In genomic region chr18:45783097-45784075, GRCh38 we compare ENCODE assay signal across 19 cellular contexts. TPM values are rescaled to one million over a fixed set of nuclear protein-coding genes. Genes with fewer than 3 reads are reported as not detected.
DNase-seq lines count a peak whose midpoint lies in the region; ATAC-seq and TF ChIP-seq lines count a peak whose summit lies in the region.
"Had no signal": no experiment of that assay in that cellular context is flagged by ENCODE, and none has a peak within 500 bp of the region (broad histone marks: within the 10 kb centered on the region; RNA-seq: fewer than 3 reads in every experiment).

No MANE protein-coding gene starts in this region.

- H3K4me1 Mint-ChIP-seq in stimulated activated naive B cell treated with anti-CD40 and anti-IgM and Interleukin-4, amounts not matched to agents 10 μg/mL and 1 μg/mL and 100 μg/mL, for 72 hours = no peaks in the 10 kb centered on the region
- H3K4me1 Mint-ChIP-seq: IgD-negative memory B cell; stimulated activated memory B cell treated with anti-CD40 and anti-IgM and Interleukin-4, amounts not matched to agents 10 μg/mL and 1 μg/mL and 100 μg/mL, for 72 hours had no signal

- no peaks in the 10 kb centered on the region for H3K9me3 Mint-ChIP-seq in stimulated activated naive B cell treated with anti-CD40 and anti-IgM and Interleukin-4, amounts not matched to agents 10 μg/mL and 1 μg/mL and 100 μg/mL, for 72 hours
- H3K9me3 Mint-ChIP-seq: activated T-cell treated with anti-CD3 and anti-CD28 coated beads, Interleukin-2, amount 50 U/mL, for 24 hours; stimulated activated memory B cell treated with anti-CD40 and anti-IgM and Interleukin-4, amounts not matched to agents 10 μg/mL and 1 μg/mL and 100 μg/mL, for 72 hours had no signal

- no peak overlapping the region for H3K27ac Mint-ChIP-seq in stimulated activated naive B cell treated with anti-CD40 and anti-IgM and Interleukin-4, amounts not matched to agents 10 μg/mL and 1 μg/mL and 100 μg/mL, for 72 hours
- H3K27ac Mint-ChIP-seq: activated T-cell treated with anti-CD3 and anti-CD28 coated beads, Interleukin-2, amount 50 U/mL, for 24 hours; IgD-negative memory B cell; stimulated activated memory B cell treated with anti-CD40 and anti-IgM and Interleukin-4, amounts not matched to agents 10 μg/mL and 1 μg/mL and 100 μg/mL, for 72 hours had no signal

- H3K9me3 ChIP-seq in AG04450 (ENCODE audit: control insufficient read depth, insufficient read depth, low read length) = no peaks in the 10 kb centered on the region; the same call in none of the 2 replicates
- H3K9me3 ChIP-seq: psoas muscle had no signal

- no peak overlapping the region for H3K4me3 ChIP-seq in AG04450 (ENCODE audit: low read depth, low read length)
- no peak overlapping the region for H3K4me3 ChIP-seq in cardiac fibroblast (replicated peaks in 1 of 2; ENCODE audit: low read depth in 2 of 2, low read length in 2 of 2)
- H3K4me3 ChIP-seq: psoas muscle had no signal

- H3K36me3 Mint-ChIP-seq in stimulated activated naive B cell treated with anti-CD40 and anti-IgM and Interleukin-4, amounts not matched to agents 10 μg/mL and 1 μg/mL and 100 μg/mL, for 72 hours = no peaks in the 10 kb centered on the region
- H3K36me3 Mint-ChIP-seq: IgD-negative memory B cell; stimulated activated memory B cell treated with anti-CD40 and anti-IgM and Interleukin-4, amounts not matched to agents 10 μg/mL and 1 μg/mL and 100 μg/mL, for 72 hours had no signal

- TF ChIP-seq CTCF in AG04450 (IDR thresholded peaks at IDR 0.05; ENCODE audit: low read depth, low read length) (no peak), cardiac fibroblast (IDR thresholded peaks at IDR 0.05; ENCODE audit: low read depth, low read length) (no peak)

- peak overlapping the region; percentile 90 for H3K27ac ChIP-seq in AG04450 (ENCODE audit: low read depth, low read length)
- H3K27ac ChIP-seq: psoas muscle had no signal

- no peak for ATAC-seq in stimulated activated naive B cell treated with anti-CD40 and anti-IgM and Interleukin-4, amounts not matched to agents 10 μg/mL and 1 μg/mL and 100 μg/mL, for 72 hours (replicated peaks)
- ATAC-seq: psoas muscle; stimulated activated memory B cell treated with anti-CD40 and anti-IgM and Interleukin-4, amounts not matched to agents 10 μg/mL and 1 μg/mL and 100 μg/mL, for 72 hours had no signal

- H3K27me3 ChIP-seq in AG04450 (ENCODE audit: control insufficient read depth, insufficient read depth, low read length) = no peaks in the 10 kb centered on the region

- H3K4me3 Mint-ChIP-seq in stimulated activated naive B cell treated with anti-CD40 and anti-IgM and Interleukin-4, amounts not matched to agents 10 μg/mL and 1 μg/mL and 100 μg/mL, for 72 hours = no peak overlapping the region
- H3K4me3 Mint-ChIP-seq: activated T-cell treated with anti-CD3 and anti-CD28 coated beads, Interleukin-2, amount 50 U/mL, for 24 hours; IgD-negative memory B cell; stimulated activated memory B cell treated with anti-CD40 and anti-IgM and Interleukin-4, amounts not matched to agents 10 μg/mL and 1 μg/mL and 100 μg/mL, for 72 hours had no signal

- H3K27me3 Mint-ChIP-seq in stimulated activated naive B cell treated with anti-CD40 and anti-IgM and Interleukin-4, amounts not matched to agents 10 μg/mL and 1 μg/mL and 100 μg/mL, for 72 hours = peaks cover 28 to 34% of the 10 kb centered on the region in 2 donors

- POLR2A ChIA-PET in AG04450 (lab: Yijun Ruan, JAX) = interaction anchor here (0.7 kb wide), 1 partner anchor 19 kb away, joined by 3 read pairs; no protein-coding TSS in a partner anchor

- DNase-seq in AG04450 (ENCODE audit: low read depth, low spot score) (no peak), HT1080 (ENCODE audit: low read depth) (peak; percentile 17), cardiac fibroblast (ENCODE audit: low read depth in 2 of 2) (peak; percentile 55 to 61), kidney tubule cell (ENCODE audit: low spot score) (peak; percentile 52), hippocampal formation (lab: John Stamatoyannopoulos, UW) (no peak), SHP77 (lab: John Stamatoyannopoulos, UW) (no peak), SIG-M5 treated with dmso at 0.1 percent for 504 hours (lab: John Stamatoyannopoulos, UW; ENCODE audit: unreplicated experiment) (no peak)
- no peak for DNase-seq in stimulated activated naive B cell treated with anti-CD40 and anti-IgM and Interleukin-4, amounts not matched to agents 10 μg/mL and 1 μg/mL and 100 μg/mL, for 72 hours
- DNase-seq: activated T-cell treated with anti-CD3 and anti-CD28 coated beads, Interleukin-2, amount 50 U/mL, for 24 hours; amygdala; C1 segment of cervical spinal cord; NCI-H146; NCI-H748 treated with DMSO at 0.1 percent for 48 hours; psoas muscle; SIG-M5; stimulated activated CD4-positive, alpha-beta T cell treated with anti-CD3 and anti-CD28 coated beads, Interleukin-4, amount 100 ng/mL, for 1 hour had no signal

- CTCF ChIA-PET in AG04450 (lab: Charles Lee) = no interaction called here

RNA-seq across cellular contexts. Expression of gene SIGLEC15, which starts 42.1 kb away (rescaled TPM):
- polyA plus RNA-seq in AG04450 (2011; rRNA removed) = 1.5 and 1.6 TPM in 2 replicates
- polyA minus RNA-seq in AG04450 (2011; rRNA and poly(A)+ RNA removed) = 0.56 and 1.6 TPM in 2 replicates
- 7.5 and 9.1 TPM in 2 replicates for total RNA-seq in HT1080 (2014; rRNA removed; shearing (Covaris generic))
- 13.8 and 17.7 TPM in 2 replicates for polyA plus RNA-seq in HT1080 (2015; cell fraction: cytosol; rRNA removed)
- 12.7 and 15.3 TPM in 2 replicates for polyA plus RNA-seq in HT1080 (2015; cell fraction: nucleus; rRNA removed)
- total RNA-seq: lung microvascular endothelial cell, psoas muscle had no signal
- polyA plus RNA-seq: IgD-negative memory B cell, psoas muscle had no signal

RNA-seq across cellular contexts. Expression of gene SLC14A1, which starts 59.4 kb away (rescaled TPM):
- polyA plus RNA-seq in AG04450 (2011; rRNA removed) = 73.9 and 80.5 TPM in 2 replicates
- 87.7 and 104 TPM in 2 replicates for polyA minus RNA-seq in AG04450 (2011; rRNA and poly(A)+ RNA removed)
- total RNA-seq in HT1080 (2014; rRNA removed; shearing (Covaris generic)) = 37.6 and 44.9 TPM in 2 replicates
- 45.7 and 52.5 TPM in 2 replicates for polyA plus RNA-seq in HT1080 (2015; cell fraction: cytosol; rRNA removed)
- 54.0 and 56.2 TPM in 2 replicates for polyA plus RNA-seq in HT1080 (2015; cell fraction: nucleus; rRNA removed)
- total RNA-seq: lung microvascular endothelial cell had no signal

Comparison
In these comparisons a context has a peak if more than half of its experiments do, and no peak if none do; other contexts are left out.
1. DNase-seq: peak in HT1080 (single experiment), cardiac fibroblast (2 of 2) and kidney tubule cell (single experiment); none in AG04450 (single experiment), hippocampal formation (0 of 2), stimulated activated naive B cell treated with anti-CD40 and anti-IgM and Interleukin-4, amounts not matched to agents 10 μg/mL and 1 μg/mL and 100 μg/mL, for 72 hours (single experiment), SHP77 (0 of 2) and SIG-M5 treated with dmso at 0.1 percent for 504 hours (single experiment).